Comparison of ENCODE assay signal across 19 cellular contexts in the genomic region with DNA sequence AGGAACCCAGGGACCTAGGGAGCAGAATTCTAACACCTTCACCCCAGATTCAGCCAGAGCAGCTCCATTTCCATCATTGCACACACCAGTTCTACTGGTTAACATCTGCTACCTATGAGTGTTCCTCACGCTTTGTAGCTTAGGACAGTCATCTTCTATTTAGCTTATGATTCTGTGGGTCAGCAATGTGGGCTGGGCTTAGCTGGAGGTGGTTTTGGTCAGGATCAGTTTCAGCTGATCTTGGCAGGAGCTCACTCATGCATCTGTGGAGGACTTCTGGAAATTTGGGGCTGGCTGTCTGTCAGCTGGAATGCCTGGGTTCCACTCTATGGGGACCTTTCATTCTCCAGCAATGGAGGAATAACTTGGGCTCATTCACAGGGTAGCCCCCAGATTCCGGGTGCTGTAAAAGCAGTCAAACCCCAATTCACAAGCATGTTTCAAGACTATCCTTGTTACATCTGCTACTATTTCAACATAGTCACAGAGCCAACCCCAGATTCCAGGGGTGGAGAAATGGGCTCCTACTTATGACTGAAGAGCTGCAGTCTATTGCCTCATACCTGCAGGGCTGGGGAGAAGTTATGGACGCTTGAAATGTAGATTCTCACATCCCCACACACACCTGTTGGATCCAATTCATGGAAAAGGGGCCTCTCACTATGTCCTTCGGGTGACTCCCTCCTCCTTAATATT. TPM values are rescaled to one million over a fixed set of nuclear protein-coding genes. Genes with fewer than 3 reads are reported as not detected.
DNase-seq lines count a peak whose midpoint lies in the region; ATAC-seq and TF ChIP-seq lines count a peak whose summit lies in the region.
"Had no signal": no experiment of that assay in that cellular context is flagged by ENCODE, and none has a peak within 500 bp of the region (broad histone marks: within the 10 kb centered on the region; RNA-seq: fewer than 3 reads in every experiment).

No MANE protein-coding gene starts in this region.

- ATAC-seq in left ventricle myocardium superior = peak; percentile 47
- ATAC-seq: left colon, WTC11 had no signal

- no peaks in the 10 kb centered on the region for H3K36me3 ChIP-seq in skeletal muscle tissue (ENCODE audit: control insufficient read depth in 3 of 3, insufficient read depth in 3 of 3, low read length in 3 of 3)
- H3K36me3 ChIP-seq: ascending aorta, Peyer's patch had no signal

- H3K9me3 ChIP-seq in skeletal muscle tissue (ENCODE audit: control insufficient read depth in 3 of 3, low read length in 3 of 3) = no peaks in the 10 kb centered on the region

- no peak overlapping the region for H3K9ac ChIP-seq in skeletal muscle tissue (ENCODE audit: low read depth in 1 of 3, low read length in 3 of 3)

- in situ Hi-C loops in GM13977 (cut with MboI; ENCODE audit: low pct_unique_long_range_greater_than_20kb, low sequenced_read_pairs, unreplicated experiment) = no loop called here

- no peak for TF ChIP-seq CTCF in GM13977 (IDR thresholded peaks at IDR 0.05; ENCODE audit: extremely low read depth, insufficient read depth, missing control alignments)

- DNase-seq in HCEC 1CT (peak; percentile 2), SKM-1 (lab: John Stamatoyannopoulos, UW; ENCODE audit: unreplicated experiment) (peak; percentile 46), left ventricle myocardium superior (no peak), GM13977 (ENCODE audit: low spot score) (no peak), DMS153 treated with DMSO at 0.1 percent for 48 hours (lab: John Stamatoyannopoulos, UW; ENCODE audit: unreplicated experiment) (no peak)
- no peak for DNase-seq in stimulated activated CD4-positive, alpha-beta T cell treated with anti-CD3 and anti-CD28 coated beads, Interleukin-4, amount 100 ng/mL, for 1 hour
- DNase-seq: DMS79 treated with DMSO at 0.1 percent for 48 hours, hippocampal formation, left colon, NCI-H2029, Peyer's patch, substantia nigra, T-helper 1 cell had no signal

- H3K27me3 ChIP-seq in skeletal muscle tissue (ENCODE audit: control insufficient read depth in 3 of 3, insufficient read depth in 3 of 3, low read length in 3 of 3) = no peaks in the 10 kb centered on the region
- H3K27me3 ChIP-seq: ascending aorta, Peyer's patch had no signal

- no peak overlapping the region for H3K4me3 ChIP-seq in skeletal muscle tissue (ENCODE audit: low read length in 3 of 3)
- H3K4me3 ChIP-seq: ascending aorta, Peyer's patch had no signal

- H3K27ac ChIP-seq in skeletal muscle tissue (ENCODE audit: low read depth, low read length) = peak overlapping the region; percentile 68
- H3K27ac ChIP-seq: ascending aorta, C4-2B, Peyer's patch had no signal

- H3K4me1 ChIP-seq in skeletal muscle tissue (ENCODE audit: control insufficient read depth in 3 of 3, insufficient read depth in 3 of 3, low read length in 3 of 3) = peaks cover 10 to 13% (median 12%) of the 10 kb centered on the region in 3 donors
- H3K4me1 ChIP-seq: ascending aorta, Peyer's patch had no signal

- intact Hi-C loops in left ventricle myocardium superior (cut with micrococcal nuclease) = no loop called here

RNA-seq across cellular contexts. Expression of gene HP, which starts 3.4 kb away (rescaled TPM):
- total RNA-seq in left ventricle myocardium superior (80.3 TPM), skeletal muscle tissue (11.5 TPM)
- total RNA-seq: activated CD8-positive, alpha-beta memory T cell treated with anti-CD3 and anti-CD28 coated beads for 36 hours; activated T-helper 2 cell treated with anti-CD3 and anti-CD28 coated beads, Interferon-gamma antibody, Interleukin-2, Interleukin-4, amounts not matched to agents 10 μg/mL and 5 μg/mL and 100 μg/mL, durations not matched to agents 14 hours and 24 hours and 36 hours; left colon; Peyer's patch had no signal

RNA-seq across cellular contexts. Expression of gene HPR, which starts 12.1 kb away (rescaled TPM):
- 94.9 TPM for total RNA-seq in left ventricle myocardium superior
- total RNA-seq in skeletal muscle tissue = not detected
- total RNA-seq: activated CD8-positive, alpha-beta memory T cell treated with anti-CD3 and anti-CD28 coated beads for 36 hours; activated T-helper 2 cell treated with anti-CD3 and anti-CD28 coated beads, Interferon-gamma antibody, Interleukin-2, Interleukin-4, amounts not matched to agents 10 μg/mL and 5 μg/mL and 100 μg/mL, durations not matched to agents 14 hours and 24 hours and 36 hours; left colon; Peyer's patch; WTC11 had no signal

RNA-seq across cellular contexts. Expression of gene DHODH, which starts 42.4 kb away (rescaled TPM):
- total RNA-seq in left ventricle myocardium superior = 6.1 TPM
- 4.7 TPM for total RNA-seq in skeletal muscle tissue

RNA-seq across cellular contexts. Expression of gene TXNL4B, which starts 42.5 kb away (rescaled TPM):
- total RNA-seq in left ventricle myocardium superior (5.4 TPM), skeletal muscle tissue (9.9 TPM)

RNA-seq across cellular contexts. Expression of gene DHX38, which starts 42.7 kb away (rescaled TPM):
- 43.1 TPM for total RNA-seq in left ventricle myocardium superior
- 53.2 TPM for total RNA-seq in skeletal muscle tissue

Comparison
In these comparisons a context has a peak if more than half of its experiments do, and no peak if none do; other contexts are left out.
1. DNase-seq: peak in HCEC 1CT (single experiment) and SKM-1 (single experiment); none in left ventricle myocardium superior (single experiment), GM13977 (single experiment), DMS153 treated with DMSO at 0.1 percent for 48 hours (single experiment) and stimulated activated CD4-positive, alpha-beta T cell treated with anti-CD3 and anti-CD28 coated beads, Interleukin-4, amount 100 ng/mL, for 1 hour (single experiment).
2. RNA of gene HPR, which starts 12.1 kb away (total RNA-seq): 94.9 TPM in left ventricle myocardium superior (single experiment); not detected in skeletal muscle tissue (single experiment); every median in the first group is over 10 times any median in the second.